ENCODE assay signal across 21 cellular contexts in genomic region chr12:114744696-114745095, GRCh38.
DNase-seq lines count a peak whose midpoint lies in the region; ATAC-seq and TF ChIP-seq lines count a peak whose summit lies in the region.
"Had no signal": no experiment of that assay in that cellular context is flagged by ENCODE, and none has a peak within 500 bp of the region (broad histone marks: within the 10 kb centered on the region; RNA-seq: fewer than 3 reads in every experiment).

No MANE protein-coding gene starts in this region.

- H3K27ac ChIP-seq in ovary, result peak overlapping the region in 1 of 2 donors; percentile 41
- H3K27ac ChIP-seq: A549, body of pancreas, skin epidermis had no signal

- no peaks in the 10 kb centered on the region for H3K36me3 ChIP-seq in ovary

- TF ChIP-seq EP300 in ovary (IDR thresholded peaks at IDR 0.05), result no peak

- H3K27me3 Mint-ChIP-seq in Calu3 (ENCODE audit: unreplicated experiment), result no peaks in the 10 kb centered on the region
- H3K27me3 Mint-ChIP-seq: CD4-positive, alpha-beta memory T cell had no signal

- no peak for TF ChIP-seq POLR2A in ovary (IDR thresholded peaks at IDR 0.05)

- CTCF ChIA-PET in Calu3 (lab: Charles Lee), result no interaction called here

- no peak overlapping the region for H3K27ac Mint-ChIP-seq in Calu3 (ENCODE audit: unreplicated experiment)
- H3K27ac Mint-ChIP-seq: activated naive CD8-positive, alpha-beta T cell treated with anti-CD3 and anti-CD28 coated beads for 36 hours; activated T-helper 1 cell treated with anti-CD3 and anti-CD28 coated beads, Interleukin-12 subunit alpha, Interleukin-12 subunit beta, Interleukin-2, Interleukin-4 antibody, amounts not matched to agents 30 ng/mL and 10 ng/mL and 1 ng/mL, durations not matched to agents 14 hours and 24 hours and 36 hours; CD4-positive, alpha-beta memory T cell had no signal

- TF ChIP-seq CTCF in ovary (IDR thresholded peaks at IDR 0.05), result no peak
- no peak for TF ChIP-seq CTCF in Calu3 (IDR thresholded peaks at IDR 0.05; ENCODE audit: unreplicated experiment)

- ATAC-seq in GM21717 (IDR thresholded peaks at IDR 0.05; ENCODE audit: unreplicated experiment) (no peak), GM21825 (IDR thresholded peaks at IDR 0.05; ENCODE audit: unreplicated experiment) (no peak)
- ATAC-seq: A549, body of pancreas, left lobe of liver had no signal

- H3K4me3 Mint-ChIP-seq in Calu3 (ENCODE audit: low read depth, unreplicated experiment), result no peak overlapping the region
- H3K4me3 Mint-ChIP-seq: activated naive CD8-positive, alpha-beta T cell treated with anti-CD3 and anti-CD28 coated beads for 36 hours; activated T-helper 1 cell treated with anti-CD3 and anti-CD28 coated beads, Interleukin-12 subunit alpha, Interleukin-12 subunit beta, Interleukin-2, Interleukin-4 antibody, amounts not matched to agents 30 ng/mL and 10 ng/mL and 1 ng/mL, durations not matched to agents 14 hours and 24 hours and 36 hours; CD4-positive, alpha-beta memory T cell had no signal

- peaks cover 7% of the 10 kb centered on the region for H3K9me3 Mint-ChIP-seq in Calu3 (ENCODE audit: low read depth, unreplicated experiment)
- H3K9me3 Mint-ChIP-seq: activated naive CD8-positive, alpha-beta T cell treated with anti-CD3 and anti-CD28 coated beads for 36 hours; activated T-helper 1 cell treated with anti-CD3 and anti-CD28 coated beads, Interleukin-12 subunit alpha, Interleukin-12 subunit beta, Interleukin-2, Interleukin-4 antibody, amounts not matched to agents 30 ng/mL and 10 ng/mL and 1 ng/mL, durations not matched to agents 14 hours and 24 hours and 36 hours had no signal

- BruUV-seq in Calu3 (replicated peaks; lab: Mats Ljungman, UMichigan), result no TSS peak

- intact Hi-C loops in ovary (cut with DNase I), result loop anchor here in 1 of 4 donors (5.0 kb wide), 1 partner anchor 63 kb away; no protein-coding TSS in a partner anchor
- intact Hi-C loops in Calu3 (cut with micrococcal nuclease; ENCODE audit: unreplicated experiment), result no loop called here

- H3K36me3 Mint-ChIP-seq in Calu3 (ENCODE audit: insufficient read depth, unreplicated experiment), result no peaks in the 10 kb centered on the region
- H3K36me3 Mint-ChIP-seq: activated naive CD8-positive, alpha-beta T cell treated with anti-CD3 and anti-CD28 coated beads for 36 hours; CD4-positive, alpha-beta memory T cell had no signal

- DNase-seq in AG08396 (ENCODE audit: low spot score), result peak; percentile 80
- peak; percentile 71 for DNase-seq in M059J (ENCODE audit: low read depth)
- DNase-seq in fibroblast of the conjunctiva (ENCODE audit: low read depth), result peak; percentile 36
- DNase-seq in ovary, result peak; percentile 39 to 71 (median 65)
- DNase-seq in Calu3, result no peak
- DNase-seq in cerebellar nuclear complex (lab: John Stamatoyannopoulos, UW), result no peak
- DNase-seq: activated naive CD8-positive, alpha-beta T cell treated with anti-CD3 and anti-CD28 coated beads for 36 hours; body of pancreas; CD4-positive, alpha-beta memory T cell; cortex of kidney; DMS79 treated with DMSO at 0.1 percent for 48 hours; NCI-H1417; NCI-H2107; NCI-H524; stimulated activated CD4-positive, alpha-beta T cell treated with anti-CD3 and anti-CD28 coated beads, Interleukin-2, amount 100 ng/mL, for 48 hours had no signal

- H3K9me3 ChIP-seq in ovary, result no peaks in the 10 kb centered on the region
- H3K9me3 ChIP-seq: A549, body of pancreas had no signal

- WGBS in ovary, 3 donors, result 11 to 25% (median 11%) methylated on average over 15 of the region's 15 CpGs

- H3K4me1 ChIP-seq in ovary (ENCODE audit: insufficient read depth), result peaks cover 5% of the 10 kb centered on the region
- H3K4me1 ChIP-seq: A549, body of pancreas had no signal

- no peak overlapping the region for H3K4me3 ChIP-seq in ovary
- H3K4me3 ChIP-seq: A549, body of pancreas, skin epidermis had no signal

- no peaks in the 10 kb centered on the region for H3K27me3 ChIP-seq in ovary
- H3K27me3 ChIP-seq: body of pancreas had no signal

- H3K4me1 Mint-ChIP-seq in Calu3 (ENCODE audit: low read depth, unreplicated experiment), result no peaks in the 10 kb centered on the region
- H3K4me1 Mint-ChIP-seq: activated naive CD8-positive, alpha-beta T cell treated with anti-CD3 and anti-CD28 coated beads for 36 hours; CD4-positive, alpha-beta memory T cell had no signal

Comparison
In these comparisons a context has a peak if more than half of its experiments do, and no peak if none do; other contexts are left out.
1. DNase-seq: peak in AG08396 (single experiment), M059J (single experiment), fibroblast of the conjunctiva (single experiment) and ovary (5 of 5); none in Calu3 (single experiment) and cerebellar nuclear complex (0 of 2).